In genomic region chr3:111112913-111113312, GRCh38 we compare ENCODE assay signal across 25 cellular contexts. TPM values are rescaled to one million over a fixed set of nuclear protein-coding genes. Genes with fewer than 3 reads are reported as not detected.
DNase-seq lines count a peak whose midpoint lies in the region; ATAC-seq and TF ChIP-seq lines count a peak whose summit lies in the region.
"Had no signal": no experiment of that assay in that cellular context is flagged by ENCODE, and none has a peak within 500 bp of the region (broad histone marks: within the 10 kb centered on the region; RNA-seq: fewer than 3 reads in every experiment).

No MANE protein-coding gene starts in this region.

- no peak overlapping the region for H3K4me2 ChIP-seq in GM23248 (ENCODE audit: unreplicated experiment)
- H3K4me2 ChIP-seq: BLaER1 had no signal

- TF ChIP-seq CTCF in fibroblast of mammary gland (conservative IDR thresholded peaks at IDR 0.05; ENCODE audit: control insufficient read depth, insufficient read depth, low read depth, low read length) = no peak

- no peak for ATAC-seq in stimulated activated naive CD8-positive, alpha-beta T cell treated with anti-CD3 and anti-CD28 coated beads, Interleukin-15, Interleukin-2, amounts not matched to agents 100 U/mL and 50 U/mL, for 24 hours
- ATAC-seq: CD8-positive, alpha-beta T cell; GM12878; K562 had no signal

- H2AFZ ChIP-seq in GM23248 = no peak overlapping the region

- CTCF ChIA-PET in activated CD4-positive, alpha-beta memory T cell treated with anti-CD3 and anti-CD28 coated beads, Interleukin-2, amount 10 ng/mL, durations not matched to agents 7 days and 5 days (lab: Charles Lee) = interaction anchor here (1.4 kb wide), 1 partner anchor 427 kb away, joined by 3 read pairs; no protein-coding TSS in a partner anchor

- no peaks in the 10 kb centered on the region for H3K27me3 Mint-ChIP-seq in activated CD4-positive, alpha-beta memory T cell treated with anti-CD3 and anti-CD28 coated beads, Interleukin-2, amount 10 ng/mL, durations not matched to agents 7 days and 5 days

- H3K9me2 ChIP-seq in GM23248 (ENCODE audit: insufficient read depth) = peaks cover 2% of the 10 kb centered on the region; the same call in 1 of the 2 replicates

- no peak overlapping the region for H3K4me3 Mint-ChIP-seq in activated CD4-positive, alpha-beta memory T cell treated with anti-CD3 and anti-CD28 coated beads, Interleukin-2, amount 10 ng/mL, durations not matched to agents 7 days and 5 days
- H3K4me3 Mint-ChIP-seq: CD8-positive, alpha-beta T cell had no signal

- H4K20me1 ChIP-seq in GM23248 (ENCODE audit: insufficient read depth) = peaks cover 10% of the 10 kb centered on the region; the same call in 1 of the 2 replicates
- H4K20me1 ChIP-seq: BLaER1 had no signal

- H3K27me3 ChIP-seq in GM23248 (replicated peaks; ENCODE audit: insufficient read depth) = no peaks in the 10 kb centered on the region
- no peaks in the 10 kb centered on the region for H3K27me3 ChIP-seq in effector memory CD4-positive, alpha-beta T cell (replicated peaks; ENCODE audit: control insufficient read depth, insufficient read depth, low read length, poor library complexity, severe bottlenecking)
- H3K27me3 ChIP-seq: BLaER1 had no signal

- DNase-seq in GM23248 = peak; percentile 30
- peak; percentile 42 for DNase-seq in amniotic epithelial cell (ENCODE audit: low read depth)
- peak; percentile 32 for DNase-seq in fibroblast of mammary gland (ENCODE audit: low read depth)
- DNase-seq in myocyte (ENCODE audit: low read depth) = peak; percentile 77
- DNase-seq in activated CD4-positive, alpha-beta memory T cell treated with anti-CD3 and anti-CD28 coated beads, Interleukin-2, amount 10 ng/mL, durations not matched to agents 7 days and 5 days = no peak
- no peak for DNase-seq in stimulated activated naive CD8-positive, alpha-beta T cell treated with anti-CD3 and anti-CD28 coated beads, Interleukin-15, Interleukin-2, amounts not matched to agents 100 U/mL and 50 U/mL, for 24 hours
- no peak for DNase-seq in amygdala (lab: John Stamatoyannopoulos, UW)
- DNase-seq in effector memory CD4-positive, alpha-beta T cell = no peak
- DNase-seq: CD8-positive, alpha-beta T cell; DMS79 treated with DMSO at 0.1 percent for 48 hours; GDM1; NCI-H1048; NCI-H1436 treated with DMSO at 0.1 percent for 48 hours; NCI-H2029 treated with DMSO at 0.1 percent for 48 hours; NCI-H2171 treated with DMSO at 0.1 percent for 48 hours; NCI-H446 treated with DMSO at 0.1 percent for 48 hours; NCI-H748 treated with DMSO at 0.1 percent for 48 hours; OCI-M1; RPMI8226; SIG-M5 had no signal

- no peaks in the 10 kb centered on the region for H3K9me3 ChIP-seq in GM23248 (ENCODE audit: low read depth)
- no peaks in the 10 kb centered on the region for H3K9me3 ChIP-seq in effector memory CD4-positive, alpha-beta T cell (ENCODE audit: control insufficient read depth, low read length)
- H3K9me3 ChIP-seq: BLaER1, HAP-1 had no signal

- H3K4me1 Mint-ChIP-seq in activated CD4-positive, alpha-beta memory T cell treated with anti-CD3 and anti-CD28 coated beads, Interleukin-2, amount 10 ng/mL, durations not matched to agents 7 days and 5 days = no peaks in the 10 kb centered on the region

- in situ Hi-C loops in GM23248 (cut with MboI) = no loop called here

- H3K36me3 Mint-ChIP-seq in activated CD4-positive, alpha-beta memory T cell treated with anti-CD3 and anti-CD28 coated beads, Interleukin-2, amount 10 ng/mL, durations not matched to agents 7 days and 5 days (ENCODE audit: low read depth) = no peaks in the 10 kb centered on the region
- H3K36me3 Mint-ChIP-seq: CD8-positive, alpha-beta T cell had no signal

- WGBS in GM23248 (ENCODE audit: low coverage in 1 of 2, low lambda C conversion rate in 2 of 2, missing lambda C conversion rate in 2 of 2), 2 experiments = 96 to 98% methylated on average over 2 of the region's 2 CpGs

- H3K4me1 ChIP-seq in GM23248 (ENCODE audit: insufficient read depth) = peaks cover 14% of the 10 kb centered on the region
- H3K4me1 ChIP-seq in effector memory CD4-positive, alpha-beta T cell (ENCODE audit: control insufficient read depth, insufficient read depth, low read length, poor library complexity, severe bottlenecking) = no peaks in the 10 kb centered on the region
- H3K4me1 ChIP-seq: BLaER1 had no signal

- no peaks in the 10 kb centered on the region for H3K9me3 Mint-ChIP-seq in activated CD4-positive, alpha-beta memory T cell treated with anti-CD3 and anti-CD28 coated beads, Interleukin-2, amount 10 ng/mL, durations not matched to agents 7 days and 5 days
- H3K9me3 Mint-ChIP-seq: CD8-positive, alpha-beta T cell had no signal

- no peak overlapping the region for H3K27ac Mint-ChIP-seq in activated CD4-positive, alpha-beta memory T cell treated with anti-CD3 and anti-CD28 coated beads, Interleukin-2, amount 10 ng/mL, durations not matched to agents 7 days and 5 days
- H3K27ac Mint-ChIP-seq: CD8-positive, alpha-beta T cell had no signal

- no peaks in the 10 kb centered on the region for H3F3A ChIP-seq in GM23248 (ENCODE audit: insufficient read depth)

- peaks cover 100% of the 10 kb centered on the region for H3K79me2 ChIP-seq in GM23248 (ENCODE audit: insufficient read depth)

- POLR2A ChIA-PET in activated CD4-positive, alpha-beta memory T cell treated with anti-CD3 and anti-CD28 coated beads, Interleukin-2, amount 10 ng/mL, durations not matched to agents 7 days and 5 days (lab: Charles Lee) = no interaction called here

- no peak overlapping the region for H3K27ac ChIP-seq in GM23248
- no peak overlapping the region for H3K27ac ChIP-seq in effector memory CD4-positive, alpha-beta T cell (ENCODE audit: insufficient read depth, low read length, poor library complexity, severe bottlenecking)
- H3K27ac ChIP-seq: BLaER1, HL-60 had no signal

- 0 out of 2 replicates have a peak, but pooled peaks cover 3% of the 10 kb centered on the region for H3K36me3 ChIP-seq in GM23248 (ENCODE audit: low read depth)
- no peaks in the 10 kb centered on the region for H3K36me3 ChIP-seq in effector memory CD4-positive, alpha-beta T cell (ENCODE audit: control insufficient read depth, insufficient read depth, low read length)
- H3K36me3 ChIP-seq: BLaER1, HAP-1 had no signal

- H3K4me3 ChIP-seq in GM23248 (no peak overlapping the region), fibroblast of mammary gland (ENCODE audit: control insufficient read depth, low read depth, low read length) (no peak overlapping the region)
- no peak overlapping the region for H3K4me3 ChIP-seq in effector memory CD4-positive, alpha-beta T cell (ENCODE audit: insufficient read depth, low read depth, low read length, poor library complexity, severe bottlenecking)
- H3K4me3 ChIP-seq: BLaER1, GM12878, HAP-1, K562 had no signal

- H3K9ac ChIP-seq in GM23248 = no peak overlapping the region
- H3K9ac ChIP-seq: BLaER1 had no signal

RNA-seq across cellular contexts. Expression of gene NECTIN3, which starts 41.3 kb away (rescaled TPM):
- total RNA-seq in GM23248 (2014; rRNA removed; shearing (Covaris generic)) = 111 and 125 TPM in 2 replicates
- polyA plus RNA-seq in GM23248 (2016; fragmentation: Nextera tagmentation; extraction: Ambion mirVana) = 11.1 and 11.7 TPM in 2 replicates
- 24.1 and 34.4 TPM in 2 replicates for total RNA-seq in myocyte
- 19.1 TPM for polyA plus RNA-seq in myocyte (2012)
- total RNA-seq in activated CD4-positive, alpha-beta memory T cell treated with anti-CD3 and anti-CD28 coated beads, Interleukin-2, amount 10 ng/mL, durations not matched to agents 7 days and 5 days = 10 to 100 TPM in 1 of 2 experiments, 1 to 10 TPM in 1; 8.9 to 10.0 TPM
- polyA plus RNA-seq: GM12878, K562 had no signal

Comparison
In these comparisons a context has a peak if more than half of its experiments do, and no peak if none do; other contexts are left out.
1. DNase-seq: peak in GM23248 (single experiment), amniotic epithelial cell (single experiment), fibroblast of mammary gland (single experiment) and myocyte (single experiment); none in activated CD4-positive, alpha-beta memory T cell treated with anti-CD3 and anti-CD28 coated beads, Interleukin-2, amount 10 ng/mL, durations not matched to agents 7 days and 5 days (single experiment), stimulated activated naive CD8-positive, alpha-beta T cell treated with anti-CD3 and anti-CD28 coated beads, Interleukin-15, Interleukin-2, amounts not matched to agents 100 U/mL and 50 U/mL, for 24 hours (single experiment), amygdala (0 of 56) and effector memory CD4-positive, alpha-beta T cell (0 of 3).